In genomic region chr10:104127411-104127810, GRCh38 we compare ENCODE assay signal across 8 cellular contexts. TPM values are rescaled to one million over a fixed set of nuclear protein-coding genes. Genes with fewer than 3 reads are reported as not detected.
DNase-seq lines count a peak whose midpoint lies in the region; ATAC-seq and TF ChIP-seq lines count a peak whose summit lies in the region.

No MANE protein-coding gene starts in this region.

- H3K4me3 ChIP-seq in Karpas-422 (ENCODE audit: low read length) (no peak overlapping the region), brain microvascular endothelial cell (ENCODE audit: low read depth, low read length) (no peak overlapping the region), neuronal stem cell (ENCODE audit: low read length in 2 of 2) (no peak overlapping the region)

- no peak overlapping the region for H2BK15ac ChIP-seq in neuronal stem cell (ENCODE audit: low read length)

- no peak overlapping the region for H3K23ac ChIP-seq in neuronal stem cell (ENCODE audit: low read depth, low read length, poor library complexity)

- intact Hi-C loops in CD14-positive monocyte (cut with micrococcal nuclease): loop anchor here in 1 of 2 donors (10.0 kb wide), 2 partner anchors 163 to 213 kb away; partner anchors contain the start of genes SLK and STN1
- intact Hi-C loops in activated T-helper 2 cell treated with anti-CD3 and anti-CD28 coated beads, Interferon-gamma antibody, Interleukin-2, Interleukin-4, amounts not matched to agents 10 μg/mL and 5 μg/mL and 100 μg/mL, durations not matched to agents 14 hours and 24 hours and 36 hours (cut with micrococcal nuclease): no loop called here

- H2AFZ ChIP-seq in Karpas-422 (ENCODE audit: low read length) (no peak overlapping the region), neuronal stem cell (ENCODE audit: low read length) (no peak overlapping the region)

- no peaks in the 10 kb centered on the region for H3K9me3 Mint-ChIP-seq in CD14-positive monocyte
- H3K9me3 Mint-ChIP-seq in activated T-helper 2 cell treated with anti-CD3 and anti-CD28 coated beads, Interferon-gamma antibody, Interleukin-2, Interleukin-4, amounts not matched to agents 10 μg/mL and 5 μg/mL and 100 μg/mL, durations not matched to agents 14 hours and 24 hours and 36 hours: no peaks in the 10 kb centered on the region

- H4K91ac ChIP-seq in neuronal stem cell (ENCODE audit: low read depth, low read length, poor library complexity): no peak overlapping the region

- H2BK12ac ChIP-seq in neuronal stem cell (ENCODE audit: low read length): no peak overlapping the region

- no peak overlapping the region for H4K8ac ChIP-seq in neuronal stem cell (ENCODE audit: low read depth, low read length)

- no peak overlapping the region for H3K4me2 ChIP-seq in Karpas-422 (ENCODE audit: low read depth, low read length, poor library complexity, severe bottlenecking)
- no peak overlapping the region for H3K4me2 ChIP-seq in neuronal stem cell (ENCODE audit: insufficient read depth, low read length, poor library complexity, severe bottlenecking)

- H3K9ac ChIP-seq in Karpas-422 (ENCODE audit: low read length): no peak overlapping the region
- no peak overlapping the region for H3K9ac ChIP-seq in neuronal stem cell (ENCODE audit: low read depth, low read length, poor library complexity)

- no peak overlapping the region for H3K4me3 Mint-ChIP-seq in CD14-positive monocyte
- H3K4me3 Mint-ChIP-seq in activated T-helper 2 cell treated with anti-CD3 and anti-CD28 coated beads, Interferon-gamma antibody, Interleukin-2, Interleukin-4, amounts not matched to agents 10 μg/mL and 5 μg/mL and 100 μg/mL, durations not matched to agents 14 hours and 24 hours and 36 hours (ENCODE audit: low read depth): no peak overlapping the region

- H3K4ac ChIP-seq in neuronal stem cell (ENCODE audit: low read length): no peak overlapping the region

- H3K9me3 ChIP-seq in Karpas-422 (ENCODE audit: low read length) (no peaks in the 10 kb centered on the region), neuronal stem cell (replicated peaks in 1 of 2; ENCODE audit: control insufficient read depth in 2 of 2, insufficient read depth in 1 of 2, low read depth in 1 of 2, low read length in 2 of 2) (no peaks in the 10 kb centered on the region)

- H4K20me1 ChIP-seq in Karpas-422 (ENCODE audit: insufficient read depth, low read depth, low read length): no peaks in the 10 kb centered on the region

- H3K27me3 ChIP-seq in Karpas-422 (ENCODE audit: low read length): no peaks in the 10 kb centered on the region
- no peaks in the 10 kb centered on the region for H3K27me3 ChIP-seq in brain microvascular endothelial cell (replicated peaks)
- H3K27me3 ChIP-seq in neuronal stem cell (ENCODE audit: control insufficient read depth in 3 of 3, insufficient read depth in 3 of 3, low read depth in 1 of 3, low read length in 3 of 3): no peaks in the 10 kb centered on the region

- no peaks in the 10 kb centered on the region for H3K36me3 ChIP-seq in Karpas-422 (ENCODE audit: insufficient read depth, low read length)
- no peaks in the 10 kb centered on the region for H3K36me3 ChIP-seq in brain microvascular endothelial cell (replicated peaks)
- peaks cover 0 to 25% of the 10 kb centered on the region in 2 donors for H3K36me3 ChIP-seq in neuronal stem cell (replicated peaks in 1 of 2; ENCODE audit: control insufficient read depth in 2 of 2, insufficient read depth in 2 of 2, low read length in 2 of 2)

- H3K27ac Mint-ChIP-seq in CD14-positive monocyte: peak overlapping the region in 2 of 7 donors; percentile 28 to 69
- no peak overlapping the region for H3K27ac Mint-ChIP-seq in activated T-helper 2 cell treated with anti-CD3 and anti-CD28 coated beads, Interferon-gamma antibody, Interleukin-2, Interleukin-4, amounts not matched to agents 10 μg/mL and 5 μg/mL and 100 μg/mL, durations not matched to agents 14 hours and 24 hours and 36 hours

- no peak overlapping the region for H2AK5ac ChIP-seq in neuronal stem cell (ENCODE audit: low read depth, low read length)

- H2BK5ac ChIP-seq in neuronal stem cell (ENCODE audit: low read length): no peak overlapping the region

- H3K4me1 ChIP-seq in Karpas-422 (ENCODE audit: low read length): peaks cover 15% of the 10 kb centered on the region
- H3K4me1 ChIP-seq in neuronal stem cell (ENCODE audit: control insufficient read depth in 2 of 2, insufficient read depth in 1 of 2, low read depth in 1 of 2, low read length in 2 of 2): peaks cover 0 to 5% of the 10 kb centered on the region in 2 donors

- peaks cover 0 to 4% (median 1%) of the 10 kb centered on the region in 3 donors for H3K27me3 Mint-ChIP-seq in CD14-positive monocyte (ENCODE audit: low read depth in 3 of 3)
- peaks cover 3% of the 10 kb centered on the region for H3K27me3 Mint-ChIP-seq in activated T-helper 2 cell treated with anti-CD3 and anti-CD28 coated beads, Interferon-gamma antibody, Interleukin-2, Interleukin-4, amounts not matched to agents 10 μg/mL and 5 μg/mL and 100 μg/mL, durations not matched to agents 14 hours and 24 hours and 36 hours (ENCODE audit: low read depth)

- no peaks in the 10 kb centered on the region for H3K9me2 ChIP-seq in Karpas-422 (replicated peaks; ENCODE audit: insufficient read depth, low read length)

- no peaks in the 10 kb centered on the region for H3K79me1 ChIP-seq in neuronal stem cell (ENCODE audit: low read depth, low read length)

- H3K79me2 ChIP-seq in Karpas-422 (ENCODE audit: low read length): no peaks in the 10 kb centered on the region; the same call in 1 of the 2 replicates

- no peak overlapping the region for H2BK120ac ChIP-seq in neuronal stem cell (ENCODE audit: low read depth, low read length)

- H3K18ac ChIP-seq in neuronal stem cell (ENCODE audit: low read length): no peak overlapping the region

- H3K4me1 Mint-ChIP-seq in CD14-positive monocyte: peaks cover 11% of the 10 kb centered on the region
- peaks cover 12% of the 10 kb centered on the region for H3K4me1 Mint-ChIP-seq in activated T-helper 2 cell treated with anti-CD3 and anti-CD28 coated beads, Interferon-gamma antibody, Interleukin-2, Interleukin-4, amounts not matched to agents 10 μg/mL and 5 μg/mL and 100 μg/mL, durations not matched to agents 14 hours and 24 hours and 36 hours (ENCODE audit: low read depth)

- TF ChIP-seq CTCF in brain microvascular endothelial cell (IDR thresholded peaks at IDR 0.05; ENCODE audit: low read depth, low read length, missing control alignments): peak; percentile 40
- no peak for TF ChIP-seq CTCF in CD14-positive monocyte (IDR thresholded peaks at IDR 0.05)

- WGBS in neuronal stem cell (ENCODE audit: extremely low coverage in 2 of 2, insufficient read length in 2 of 2, insufficient replicate concordance in 1 of 2), 2 donors: no CpG with 5 or more reads among the region's 2 CpGs

- H3K27ac ChIP-seq in Karpas-422 (ENCODE audit: low read length) (no peak overlapping the region), brain microvascular endothelial cell (no peak overlapping the region), neuronal stem cell (replicated peaks; ENCODE audit: low read length) (no peak overlapping the region)

- ATAC-seq in HG02588 (IDR thresholded peaks at IDR 0.05; ENCODE audit: unreplicated experiment): no peak

- in situ Hi-C loops in brain microvascular endothelial cell (cut with HindIII; ENCODE audit: low pct_ligation_motif_present, low sequenced_read_pairs): no loop called here

- H3K36me3 Mint-ChIP-seq in CD14-positive monocyte: peaks cover 13 to 20% of the 10 kb centered on the region in 2 donors
- peaks cover 28% of the 10 kb centered on the region for H3K36me3 Mint-ChIP-seq in activated T-helper 2 cell treated with anti-CD3 and anti-CD28 coated beads, Interferon-gamma antibody, Interleukin-2, Interleukin-4, amounts not matched to agents 10 μg/mL and 5 μg/mL and 100 μg/mL, durations not matched to agents 14 hours and 24 hours and 36 hours (ENCODE audit: low read depth)

- DNase-seq in NCI-H2227 (lab: John Stamatoyannopoulos, UW; ENCODE audit: unreplicated experiment): peak; percentile 27
- no peak for DNase-seq in NCI-H2227 treated with DMSO at 0.1 percent for 48 hours (lab: John Stamatoyannopoulos, UW)
- peak; percentile 69 for DNase-seq in Karpas-422
- no peak for DNase-seq in brain microvascular endothelial cell
- DNase-seq in neuronal stem cell (ENCODE audit: low spot score): peak; percentile 8
- DNase-seq in CD14-positive monocyte (ENCODE audit: low spot score): no peak
- DNase-seq in activated T-helper 2 cell treated with anti-CD3 and anti-CD28 coated beads, Interferon-gamma antibody, Interleukin-2, Interleukin-4, amounts not matched to agents 10 μg/mL and 5 μg/mL and 100 μg/mL, durations not matched to agents 14 hours and 24 hours and 36 hours (ENCODE audit: low spot score): no peak

- H3K14ac ChIP-seq in neuronal stem cell (ENCODE audit: low read length): no peak overlapping the region

RNA-seq across cellular contexts. Expression of gene SFR1, which starts 5.4 kb away (rescaled TPM):
- total RNA-seq in Karpas-422 (2014; rRNA removed; shearing (Covaris generic); ENCODE audit: low replicate concordance): 2.0 and 4.3 TPM in 2 replicates
- polyA plus RNA-seq in neuronal stem cell (2013, experiment 1 of 2): 7.5 TPM
- 8.5 TPM for polyA plus RNA-seq in neuronal stem cell (2013, experiment 2 of 2)
- 10 to 100 TPM; 16.9 to 18.1 TPM for polyA plus RNA-seq in CD14-positive monocyte
- 11.7 and 12.0 TPM in 2 replicates for total RNA-seq in activated T-helper 2 cell treated with anti-CD3 and anti-CD28 coated beads, Interferon-gamma antibody, Interleukin-2, Interleukin-4, amounts not matched to agents 10 μg/mL and 5 μg/mL and 100 μg/mL, durations not matched to agents 14 hours and 24 hours and 36 hours

RNA-seq across cellular contexts. Expression of gene COL17A1, which starts 41.7 kb away (rescaled TPM):
- not detected in 2 replicates for total RNA-seq in Karpas-422 (2014; rRNA removed; shearing (Covaris generic); ENCODE audit: low replicate concordance)
- 1.3 TPM for polyA plus RNA-seq in neuronal stem cell (2013, experiment 1 of 2)
- polyA plus RNA-seq in neuronal stem cell (2013, experiment 2 of 2): 1.2 TPM
- polyA plus RNA-seq in CD14-positive monocyte: not detected
- total RNA-seq in activated T-helper 2 cell treated with anti-CD3 and anti-CD28 coated beads, Interferon-gamma antibody, Interleukin-2, Interleukin-4, amounts not matched to agents 10 μg/mL and 5 μg/mL and 100 μg/mL, durations not matched to agents 14 hours and 24 hours and 36 hours: not detected in 2 replicates

Comparison
In these comparisons a context has a peak if more than half of its experiments do, and no peak if none do; other contexts are left out.
1. DNase-seq: peak in NCI-H2227 (single experiment), Karpas-422 (single experiment) and neuronal stem cell (single experiment); none in NCI-H2227 treated with DMSO at 0.1 percent for 48 hours (single experiment), brain microvascular endothelial cell (single experiment), CD14-positive monocyte (single experiment) and activated T-helper 2 cell treated with anti-CD3 and anti-CD28 coated beads, Interferon-gamma antibody, Interleukin-2, Interleukin-4, amounts not matched to agents 10 μg/mL and 5 μg/mL and 100 μg/mL, durations not matched to agents 14 hours and 24 hours and 36 hours (single experiment).